In genomic region chr3:45509038-45509767, GRCh38 we compare ENCODE assay signal across 9 cellular contexts.
A peak's percentile ranks its signal among the peaks of the same experiment; 100 is the strongest.
DNase-seq lines count a peak whose midpoint lies in the region; ATAC-seq and TF ChIP-seq lines count a peak whose summit lies in the region.
"Had no signal": no experiment of that assay in that cellular context is flagged by ENCODE, and none has a peak within 500 bp of the region (broad histone marks: within the 10 kb centered on the region; RNA-seq: fewer than 3 reads in every experiment).

No MANE protein-coding gene starts in this region.

- H3K27ac Mint-ChIP-seq in activated naive CD4-positive, alpha-beta T cell treated with anti-CD3 and anti-CD28 coated beads, Interleukin-2, amount 50 U/mL, for 72 hours = no peak overlapping the region

- TF ChIP-seq EP300 in ovary (IDR thresholded peaks at IDR 0.05) = no peak

- TF ChIP-seq CTCF in AG04449 (IDR thresholded peaks at IDR 0.05; ENCODE audit: insufficient read depth, low read length, missing control alignments) (no peak), ovary (IDR thresholded peaks at IDR 0.05) (no peak), GM13977 (IDR thresholded peaks at IDR 0.05; ENCODE audit: extremely low read depth, insufficient read depth, missing control alignments) (no peak)

- H3K27me3 ChIP-seq in layer of hippocampus (ENCODE audit: control insufficient read depth, insufficient read depth, low read length) = no peaks in the 10 kb centered on the region
- H3K27me3 ChIP-seq in ovary = no peaks in the 10 kb centered on the region
- H3K27me3 ChIP-seq: cardiac muscle cell had no signal

- no peak for TF ChIP-seq POLR2A in ovary (IDR thresholded peaks at IDR 0.05)

- ATAC-seq in activated naive CD4-positive, alpha-beta T cell treated with anti-CD3 and anti-CD28 coated beads, Interleukin-2, amount 50 U/mL, for 72 hours = peak; percentile 93 to 97
- no peak for ATAC-seq in HG02970 (IDR thresholded peaks at IDR 0.05; ENCODE audit: low FRiP score, unreplicated experiment)

- H3K9me3 ChIP-seq in ovary = no peaks in the 10 kb centered on the region

- intact Hi-C loops in ovary (cut with DNase I) = loop anchor here in 3 of 4 donors (10.0 kb wide), 3 partner anchors 284 to 916 kb away; partner anchors contain the start of gene TMEM158 (in 1 of the 3)

- H3K4me3 ChIP-seq in AG04449 (ENCODE audit: low read depth, low read length) = no peak overlapping the region
- no peak overlapping the region for H3K4me3 ChIP-seq in ovary
- H3K4me3 ChIP-seq: cardiac muscle cell had no signal

- H3K36me3 Mint-ChIP-seq in activated naive CD4-positive, alpha-beta T cell treated with anti-CD3 and anti-CD28 coated beads, Interleukin-2, amount 50 U/mL, for 72 hours = no peaks in the 10 kb centered on the region

- H3K4me1 ChIP-seq in ovary (ENCODE audit: insufficient read depth) = no peaks in the 10 kb centered on the region

- in situ Hi-C loops in GM13977 (cut with MboI; ENCODE audit: low pct_unique_long_range_greater_than_20kb, low sequenced_read_pairs, unreplicated experiment) (loop anchor here (25.0 kb wide), 1 partner anchor 472 kb away; the partner anchor contains the start of gene CLEC3B), KBM-7 (cut with MboI; ENCODE audit: low pct_unique_long_range_greater_than_20kb, low sequenced_read_pairs) (loop anchor here (10.0 to 25.0 kb wide), 2 partner anchors 153 to 464 kb away; no protein-coding TSS in a partner anchor)

- H3K9me3 Mint-ChIP-seq in activated naive CD4-positive, alpha-beta T cell treated with anti-CD3 and anti-CD28 coated beads, Interleukin-2, amount 50 U/mL, for 72 hours = no peaks in the 10 kb centered on the region

- DNase-seq in AG04449 (ENCODE audit: low read depth, low spot score) (peak; percentile 89), HT1080 (ENCODE audit: low read depth) (peak; percentile 95), ovary (no peak), GM13977 (ENCODE audit: low spot score) (no peak), KBM-7 (no peak)
- peak in 1 of 2 donors; percentile 20 for DNase-seq in activated naive CD4-positive, alpha-beta T cell treated with anti-CD3 and anti-CD28 coated beads, Interleukin-2, amount 50 U/mL, for 72 hours (ENCODE audit: low spot score in 2 of 2)

- CTCF ChIA-PET in AG04449 (lab: Yijun Ruan, JAX) = interaction anchor here (0.9 to 12.6 kb wide), 25 partner anchors 8 to 569 kb away, joined by 3 to 481 read pairs (median 9); partner anchors contain the start of genes SACM1L and TMEM158

- no peaks in the 10 kb centered on the region for H3K36me3 ChIP-seq in ovary
- H3K36me3 ChIP-seq: cardiac muscle cell had no signal

- H3K27ac ChIP-seq in layer of hippocampus (ENCODE audit: low read depth, low read length) (peak overlapping the region; percentile 40), ovary (no peak overlapping the region)
- H3K27ac ChIP-seq: cardiac muscle cell had no signal

- POLR2A ChIA-PET in AG04449 (lab: Yijun Ruan, JAX) = interaction anchor here (0.6 to 3.1 kb wide), 4 partner anchors 86 to 159 kb away, joined by 4 to 8 read pairs (median 4); no protein-coding TSS in a partner anchor

- WGBS in ovary, 3 donors = 62 to 63% (median 63%) methylated on average over 8 of the region's 8 CpGs

Comparison
In these comparisons a context has a peak if more than half of its experiments do, and no peak if none do; other contexts are left out.
1. DNase-seq: peak in AG04449 (single experiment) and HT1080 (single experiment); none in ovary (0 of 5), GM13977 (single experiment) and KBM-7 (single experiment).